ENCODE assay signal across 7 cellular contexts in the genomic region with DNA sequence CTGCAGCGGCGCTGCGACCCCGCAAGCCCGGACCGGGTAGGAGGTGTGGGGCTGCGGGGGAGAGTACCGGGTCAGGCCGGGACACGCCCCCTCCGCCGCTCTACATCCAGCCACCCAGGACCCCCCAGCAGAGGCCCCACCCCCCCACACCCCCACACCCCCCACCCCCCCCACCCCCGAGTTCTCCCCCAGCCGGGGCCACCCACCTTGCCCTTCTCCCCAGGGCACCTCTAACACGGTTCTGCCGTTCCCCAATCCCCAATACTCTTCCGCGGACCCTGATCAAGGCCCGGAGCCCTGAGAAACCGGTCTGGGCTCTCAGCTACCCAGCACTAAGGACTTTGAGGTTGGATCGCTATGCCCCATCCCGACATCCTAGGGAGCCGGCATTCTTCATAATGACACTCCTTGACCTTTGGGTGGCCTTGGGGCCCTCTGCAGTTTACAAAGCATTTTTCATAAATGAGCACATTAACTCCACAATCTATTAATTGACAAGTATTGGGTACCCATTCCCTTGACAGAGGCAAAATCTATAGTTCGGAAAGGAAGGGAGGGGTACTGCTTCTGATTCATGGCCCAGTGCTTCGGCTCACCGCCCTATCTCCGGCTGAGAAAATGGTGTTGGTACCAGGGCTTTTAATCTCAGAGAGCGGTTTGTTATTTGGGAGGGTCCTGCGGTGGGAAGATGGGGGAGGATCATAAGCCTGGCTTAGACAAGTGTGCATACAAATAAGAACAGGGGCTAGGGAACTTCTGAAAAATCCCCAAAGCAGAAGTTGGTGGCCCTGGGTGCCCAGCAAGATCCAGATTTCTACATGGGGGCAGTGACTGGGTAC. TPM values are rescaled to one million over a fixed set of nuclear protein-coding genes. Genes with fewer than 3 reads are reported as not detected.
DNase-seq lines count a peak whose midpoint lies in the region; TF ChIP-seq lines count a peak whose summit lies in the region.

No MANE protein-coding gene starts in this region.

- WGBS in esophagus squamous epithelium, 2 donors, result 52 to 54% methylated on average over 11 to 13 of the region's 29 CpGs

- H3K4me3 ChIP-seq in esophagus squamous epithelium (peak overlapping the region; percentile 57 to 90 (median 66)), skeletal muscle cell (ENCODE audit: low read depth, low read length) (peak overlapping the region; percentile 29)

- CTCF ChIA-PET in RWPE1 (lab: Yijun Ruan, JAX), result no interaction called here

- intact Hi-C loops in esophagus squamous epithelium (cut with DNase I), result no loop called here

- in situ Hi-C loops in GM13977 (cut with MboI; ENCODE audit: low pct_unique_long_range_greater_than_20kb, low sequenced_read_pairs, unreplicated experiment), result no loop called here

- DNase-seq in GM13977 (ENCODE audit: low spot score) (peak; percentile 48), RWPE1 (ENCODE audit: low spot score) (no peak), esophagus squamous epithelium (lab: John Stamatoyannopoulos, UW) (no peak), skeletal muscle cell (ENCODE audit: low read depth) (no peak), NCI-H1930 (lab: John Stamatoyannopoulos, UW) (no peak), occipital lobe (lab: John Stamatoyannopoulos, UW) (no peak)
- DNase-seq in effector CD4-positive, alpha-beta T cell, result no peak

- H3K9me3 ChIP-seq in esophagus squamous epithelium, result no peaks in the 10 kb centered on the region

- no peaks in the 10 kb centered on the region for H3K27me3 ChIP-seq in esophagus squamous epithelium

- POLR2A ChIA-PET in RWPE1 (lab: Yijun Ruan, JAX; ENCODE audit: low non-redundant PET), result no interaction called here

- TF ChIP-seq CTCF in GM13977 (IDR thresholded peaks at IDR 0.05; ENCODE audit: extremely low read depth, insufficient read depth, missing control alignments) (peak; percentile 26), RWPE1 (conservative IDR thresholded peaks at IDR 0.05; ENCODE audit: low read depth) (no peak), esophagus squamous epithelium (IDR thresholded peaks at IDR 0.05) (no peak)

- peaks cover 0 to 15% (median 0%) of the 10 kb centered on the region in 3 donors for H3K36me3 ChIP-seq in esophagus squamous epithelium

- H3K27ac ChIP-seq in RWPE1, result peak overlapping the region; percentile 89
- H3K27ac ChIP-seq in esophagus squamous epithelium, result peak overlapping the region; percentile 46 to 94 (median 90)

- no peak for TF ChIP-seq POLR2A in esophagus squamous epithelium (IDR thresholded peaks at IDR 0.05)

- H3K4me1 ChIP-seq in esophagus squamous epithelium, result peaks cover 47 to 70% (median 50%) of the 10 kb centered on the region in 3 donors

RNA-seq across cellular contexts. Expression of a gene that starts 3.4 kb away (rescaled TPM):
- total RNA-seq in esophagus squamous epithelium (10 to 100 TPM; 30.2 to 53.7 (median 41.6) TPM), occipital lobe (27.0 TPM)

RNA-seq across cellular contexts. Expression of a gene that starts 44.9 kb away (rescaled TPM):
- 1 to 10 TPM in 3 of 4 donors, under 1 TPM in 1; 0.38 to 1.9 (median 1.5) TPM for total RNA-seq in esophagus squamous epithelium
- 2.7 TPM for total RNA-seq in occipital lobe

RNA-seq across cellular contexts. Expression of a gene that starts 49.3 kb away (rescaled TPM):
- total RNA-seq in esophagus squamous epithelium (10 to 100 TPM; 17.6 to 53.0 (median 21.9) TPM), occipital lobe (27.5 TPM)
